In genomic region chr18:22556271-22556990, GRCh38 we compare ENCODE assay signal across 16 cellular contexts.
DNase-seq lines count a peak whose midpoint lies in the region; ATAC-seq and TF ChIP-seq lines count a peak whose summit lies in the region.
"Had no signal": no experiment of that assay in that cellular context is flagged by ENCODE, and none has a peak within 500 bp of the region (broad histone marks: within the 10 kb centered on the region; RNA-seq: fewer than 3 reads in every experiment).

No MANE protein-coding gene starts in this region.

- CTCF ChIA-PET in HEK293 (lab: Yijun Ruan, JAX) = interaction anchor here (0.5 to 1.4 kb wide), 3 partner anchors 129 to 601 kb away, joined by 3 read pairs; no protein-coding TSS in a partner anchor

- peak; percentile 68 to 93 for DNase-seq in ascending aorta (ENCODE audit: low spot score in 2 of 2)
- peak; percentile 77 to 91 (median 91) for DNase-seq in right cardiac atrium
- DNase-seq in sigmoid colon = peak; percentile 78
- no peak for DNase-seq in iPS-NIHi11 (ENCODE audit: low spot score)
- no peak for DNase-seq in MV-4-11 (lab: John Stamatoyannopoulos, UW)
- DNase-seq in GOT3 (lab: John Stamatoyannopoulos, UW) = no peak
- DNase-seq: activated CD4-positive, CD25-positive, alpha-beta regulatory T cell; activated T-cell treated with anti-CD3 and anti-CD28 coated beads, Interleukin-2, amount 50 U/mL, for 1 hour; DMS53; foreskin melanocyte; HCEC 1CT; NCI-H1436 treated with DMSO at 0.1 percent for 48 hours; NCI-H748 treated with DMSO at 0.1 percent for 48 hours; stimulated activated CD4-positive, alpha-beta T cell treated with anti-CD3 and anti-CD28 coated beads, Interleukin-12 subunit alpha, Interleukin-12 subunit beta, amount 100 ng/mL, for 4 hours had no signal

- 52% methylated on average over 7 of the region's 7 CpGs for WGBS in right cardiac atrium
- WGBS in sigmoid colon, 2 donors = 80 to 85% methylated on average over 7 of the region's 7 CpGs

- POLR2A ChIA-PET in HEK293 (lab: Yijun Ruan, JAX) = interaction anchor here (0.6 kb wide), 2 partner anchors 362 to 386 kb away, joined by 3 to 4 read pairs; no protein-coding TSS in a partner anchor

- H3K4me1 ChIP-seq in HEK293 (ENCODE audit: control insufficient read depth, insufficient read depth, low read length) = peaks cover 12% of the 10 kb centered on the region; the same call in 1 of the 2 replicates
- H3K4me1 ChIP-seq in ascending aorta = peaks cover 0 to 30% of the 10 kb centered on the region in 2 donors
- H3K4me1 ChIP-seq in right cardiac atrium (ENCODE audit: control insufficient read depth, insufficient read depth, low read length) = peaks cover 8% of the 10 kb centered on the region
- peaks cover 0 to 19% (median 13%) of the 10 kb centered on the region in 4 donors for H3K4me1 ChIP-seq in sigmoid colon

- H3K4me3 ChIP-seq in HEK293 (ENCODE audit: low read depth, low read length) (no peak overlapping the region), ascending aorta (peak overlapping the region; percentile 20 to 41), right cardiac atrium (ENCODE audit: low read length) (no peak overlapping the region), sigmoid colon (no peak overlapping the region)

- TF ChIP-seq POLR2A in sigmoid colon (IDR thresholded peaks at IDR 0.05) = no peak

- no peaks in the 10 kb centered on the region for H3K36me3 ChIP-seq in HEK293 (ENCODE audit: control insufficient read depth in 2 of 2, insufficient read depth in 1 of 2, low read length in 2 of 2)
- H3K36me3 ChIP-seq in ascending aorta = no peaks in the 10 kb centered on the region
- H3K36me3 ChIP-seq in sigmoid colon = no peaks in the 10 kb centered on the region

- H3K27ac ChIP-seq in HEK293 (ENCODE audit: extremely low read depth, low read depth, low read length) (peak overlapping the region; percentile 12; the same call in 1 of the 2 replicates), ascending aorta (peak overlapping the region; percentile 81 to 99), right cardiac atrium (ENCODE audit: low read length) (peak overlapping the region; percentile 62), sigmoid colon (peak overlapping the region in 2 of 4 donors; percentile 37 to 92)

- H3K9me3 ChIP-seq in HEK293 (ENCODE audit: control insufficient read depth, insufficient read depth, low read depth, low read length) (no peaks in the 10 kb centered on the region), ascending aorta (no peaks in the 10 kb centered on the region), right cardiac atrium (ENCODE audit: control insufficient read depth, low read length) (no peaks in the 10 kb centered on the region), sigmoid colon (no peaks in the 10 kb centered on the region)

- intact Hi-C loops in ascending aorta (cut with DNase I) = loop anchor here (2.0 to 5.0 kb wide), 2 partner anchors 64 to 86 kb away; no protein-coding TSS in a partner anchor
- intact Hi-C loops in right cardiac atrium (cut with DNase I) = loop anchor here in 3 of 4 donors (5.0 to 10.0 kb wide), 4 partner anchors 89 to 209 kb away; no protein-coding TSS in a partner anchor
- intact Hi-C loops in sigmoid colon (cut with DNase I) = no loop called here

- no peak for TF ChIP-seq EP300 in sigmoid colon (IDR thresholded peaks at IDR 0.05)

- H3K27me3 ChIP-seq in ascending aorta = no peaks in the 10 kb centered on the region
- no peaks in the 10 kb centered on the region for H3K27me3 ChIP-seq in right cardiac atrium (ENCODE audit: control insufficient read depth, insufficient read depth)
- no peaks in the 10 kb centered on the region for H3K27me3 ChIP-seq in sigmoid colon

- TF ChIP-seq CTCF in HEK293 (tag by site-specific recombination; IDR thresholded peaks at IDR 0.05) (no peak), ascending aorta (IDR thresholded peaks at IDR 0.05) (no peak), sigmoid colon (IDR thresholded peaks at IDR 0.05) (no peak)

- ATAC-seq in right cardiac atrium = peak; percentile 34 to 53
- no peak for ATAC-seq in GM18867 (IDR thresholded peaks at IDR 0.05; ENCODE audit: unreplicated experiment)

TF ChIP-seq in HEK293, 187 proteins besides CTCF, POLR2A, EP300 and RAD21:
- TF ChIP-seq PRDM4 (tag by site-specific recombination; IDR thresholded peaks at IDR 0.05) (peak; percentile 54; the same call in 1 of the 2 replicates), ZNF514 (tag by site-specific recombination; IDR thresholded peaks at IDR 0.05) (no peak), ATF2 (tag by site-specific recombination; IDR thresholded peaks at IDR 0.05; ENCODE audit: low read depth) (no peak)

Comparison
In these comparisons a context has a peak if more than half of its experiments do, and no peak if none do; other contexts are left out.
1. H3K4me3 ChIP-seq: peak in ascending aorta (2 of 2); none in HEK293 (single experiment), right cardiac atrium (single experiment) and sigmoid colon (0 of 4).
2. DNase-seq: peak in ascending aorta (2 of 2), right cardiac atrium (3 of 3) and sigmoid colon (single experiment); none in iPS-NIHi11 (single experiment), MV-4-11 (single experiment) and GOT3 (single experiment).